In genomic region chr10:79293841-79294705, GRCh38 we compare ENCODE assay signal across 11 cellular contexts. TPM values are rescaled to one million over a fixed set of nuclear protein-coding genes. Genes with fewer than 3 reads are reported as not detected.
DNase-seq lines count a peak whose midpoint lies in the region; ATAC-seq and TF ChIP-seq lines count a peak whose summit lies in the region.
"Had no signal": no experiment of that assay in that cellular context is flagged by ENCODE, and none has a peak within 500 bp of the region (broad histone marks: within the 10 kb centered on the region; RNA-seq: fewer than 3 reads in every experiment).

No MANE protein-coding gene starts in this region.

- DNase-seq in activated naive CD4-positive, alpha-beta T cell treated with anti-CD3 and anti-CD28 coated beads, Interleukin-2, amount 10 ng/mL, durations not matched to agents 7 days and 5 days, result no peak
- DNase-seq in activated naive CD4-positive, alpha-beta T cell (lab: John Stamatoyannopoulos, UW), result no peak
- DNase-seq in kidney tubule cell (ENCODE audit: low spot score) (peak; percentile 81), vagina (ENCODE audit: extremely low spot score in 2 of 2) (no peak), WERI-Rb-1 (no peak), BE2C (no peak)
- DNase-seq: CD4-positive, alpha-beta T cell had no signal

- ATAC-seq in GM21786 (IDR thresholded peaks at IDR 0.05; ENCODE audit: unreplicated experiment), result no peak

- H3K9me3 ChIP-seq in vagina (no peaks in the 10 kb centered on the region), WERI-Rb-1 (ENCODE audit: severe bottlenecking) (no peaks in the 10 kb centered on the region), BE2C (no peaks in the 10 kb centered on the region)
- H3K9me3 ChIP-seq: tibial artery had no signal

- H3K4me1 ChIP-seq in vagina, result peaks cover 33% of the 10 kb centered on the region
- no peaks in the 10 kb centered on the region; the same call in 1 of the 2 replicates for H3K4me1 ChIP-seq in BE2C

- H3K27me3 ChIP-seq in vagina (no peaks in the 10 kb centered on the region), WERI-Rb-1 (ENCODE audit: insufficient read depth, low read depth, severe bottlenecking) (no peaks in the 10 kb centered on the region), BE2C (no peaks in the 10 kb centered on the region)
- H3K27me3 ChIP-seq: tibial artery had no signal

- no peak for TF ChIP-seq POLR2A in vagina (IDR thresholded peaks at IDR 0.05)

- no peaks in the 10 kb centered on the region for H3K9me3 Mint-ChIP-seq in activated naive CD4-positive, alpha-beta T cell treated with anti-CD3 and anti-CD28 coated beads, Interleukin-2, amount 10 ng/mL, durations not matched to agents 7 days and 5 days
- H3K9me3 Mint-ChIP-seq: activated naive CD4-positive, alpha-beta T cell treated with anti-CD3 and anti-CD28 coated beads, Interleukin-2, amount 50 U/mL, for 24 hours; CD4-positive, alpha-beta T cell had no signal

- intact Hi-C loops in vagina (cut with DNase I), result no loop called here

- no peak for TF ChIP-seq CTCF in vagina (IDR thresholded peaks at IDR 0.05)
- no peak for TF ChIP-seq CTCF in WERI-Rb-1 (IDR thresholded peaks at IDR 0.05; ENCODE audit: low read depth, low read length)
- no peak for TF ChIP-seq CTCF in BE2C (IDR thresholded peaks at IDR 0.05; ENCODE audit: low read depth, low read length)

- H3K27ac Mint-ChIP-seq in activated naive CD4-positive, alpha-beta T cell treated with anti-CD3 and anti-CD28 coated beads, Interleukin-2, amount 10 ng/mL, durations not matched to agents 7 days and 5 days, result peak overlapping the region; percentile 49
- H3K27ac Mint-ChIP-seq: activated naive CD4-positive, alpha-beta T cell treated with anti-CD3 and anti-CD28 coated beads, Interleukin-2, amount 50 U/mL, for 24 hours; CD4-positive, alpha-beta T cell had no signal

- H3K36me3 Mint-ChIP-seq in activated naive CD4-positive, alpha-beta T cell treated with anti-CD3 and anti-CD28 coated beads, Interleukin-2, amount 10 ng/mL, durations not matched to agents 7 days and 5 days, result peaks cover 23% of the 10 kb centered on the region

- H3K36me3 ChIP-seq in vagina (peaks cover 0 to 94% of the 10 kb centered on the region in 2 donors), WERI-Rb-1 (peaks cover 71% of the 10 kb centered on the region), BE2C (peaks cover 96% of the 10 kb centered on the region)

- CTCF ChIA-PET in activated naive CD4-positive, alpha-beta T cell treated with anti-CD3 and anti-CD28 coated beads, Interleukin-2, amount 10 ng/mL, durations not matched to agents 7 days and 5 days (lab: Charles Lee), result interaction anchor here (0.8 to 1.8 kb wide), 12 partner anchors 10 to 194 kb away, joined by 3 to 12 read pairs (median 3); no protein-coding TSS in a partner anchor

- H3K4me3 ChIP-seq in vagina (no peak overlapping the region), WERI-Rb-1 (ENCODE audit: low read depth, low read length) (no peak overlapping the region), BE2C (ENCODE audit: low read depth, low read length) (no peak overlapping the region)
- H3K4me3 ChIP-seq: tibial artery had no signal

- no peaks in the 10 kb centered on the region for H3K27me3 Mint-ChIP-seq in activated naive CD4-positive, alpha-beta T cell treated with anti-CD3 and anti-CD28 coated beads, Interleukin-2, amount 10 ng/mL, durations not matched to agents 7 days and 5 days
- H3K27me3 Mint-ChIP-seq: activated naive CD4-positive, alpha-beta T cell treated with anti-CD3 and anti-CD28 coated beads, Interleukin-2, amount 50 U/mL, for 24 hours; CD4-positive, alpha-beta T cell had no signal

- H3K4me3 Mint-ChIP-seq in activated naive CD4-positive, alpha-beta T cell treated with anti-CD3 and anti-CD28 coated beads, Interleukin-2, amount 10 ng/mL, durations not matched to agents 7 days and 5 days, result no peak overlapping the region
- H3K4me3 Mint-ChIP-seq: activated naive CD4-positive, alpha-beta T cell treated with anti-CD3 and anti-CD28 coated beads, Interleukin-2, amount 50 U/mL, for 24 hours; CD4-positive, alpha-beta T cell had no signal

- peak overlapping the region; percentile 29 for H3K27ac ChIP-seq in angular gyrus (ENCODE audit: low read depth, low read length)
- H3K27ac ChIP-seq in vagina, result peak overlapping the region; percentile 47
- H3K27ac ChIP-seq in WERI-Rb-1, result no peak overlapping the region
- H3K27ac ChIP-seq: tibial artery had no signal

- peaks cover 26% of the 10 kb centered on the region for H3K4me1 Mint-ChIP-seq in activated naive CD4-positive, alpha-beta T cell treated with anti-CD3 and anti-CD28 coated beads, Interleukin-2, amount 10 ng/mL, durations not matched to agents 7 days and 5 days
- H3K4me1 Mint-ChIP-seq: activated naive CD4-positive, alpha-beta T cell treated with anti-CD3 and anti-CD28 coated beads, Interleukin-2, amount 50 U/mL, for 24 hours had no signal

RNA-seq across cellular contexts. Expression of gene PPIF, which starts 53.2 kb away (rescaled TPM):
- 44.7 TPM for total RNA-seq in vagina
- polyA plus RNA-seq in BE2C (2012; ENCODE audit: insufficient read depth, insufficient read length, low read depth), result 90.4 TPM
